11 cellular contexts compared by ENCODE assay signal in genomic region chr17:4854181-4854681, GRCh38. TPM values are rescaled to one million over a fixed set of nuclear protein-coding genes. Genes with fewer than 3 reads are reported as not detected.
A peak's percentile ranks its signal among the peaks of the same experiment; 100 is the strongest.
DNase-seq lines count a peak whose midpoint lies in the region; ATAC-seq and TF ChIP-seq lines count a peak whose summit lies in the region.
"Had no signal": no experiment of that assay in that cellular context is flagged by ENCODE, and none has a peak within 500 bp of the region (broad histone marks: within the 10 kb centered on the region; RNA-seq: fewer than 3 reads in every experiment).

No MANE protein-coding gene starts in this region.

- WGBS in prostate gland, result 62% methylated on average over 3 of the region's 3 CpGs

- H3K9me3 ChIP-seq in prostate gland, result no peaks in the 10 kb centered on the region

- H3K27me3 ChIP-seq in prostate gland (replicated peaks; ENCODE audit: insufficient read depth), result no peaks in the 10 kb centered on the region

- ATAC-seq in esophagus mucosa (peak; percentile 79), GM21515 (IDR thresholded peaks at IDR 0.05; ENCODE audit: unreplicated experiment) (no peak), HG03520 (IDR thresholded peaks at IDR 0.05; ENCODE audit: unreplicated experiment) (no peak)

- H3K4me1 ChIP-seq in prostate gland (replicated peaks), result peaks cover 9% of the 10 kb centered on the region

- H3K4me3 ChIP-seq in prostate gland, result no peak overlapping the region
- H3K4me3 ChIP-seq: lung had no signal

- TF ChIP-seq CTCF in prostate gland (IDR thresholded peaks at IDR 0.05) (no peak), GM13977 (IDR thresholded peaks at IDR 0.05; ENCODE audit: extremely low read depth, insufficient read depth, missing control alignments) (no peak)

- in situ Hi-C loops in GM13977 (cut with MboI; ENCODE audit: low pct_unique_long_range_greater_than_20kb, low sequenced_read_pairs, unreplicated experiment), result no loop called here

- peak; percentile 33 for DNase-seq in NCI-H345 (lab: John Stamatoyannopoulos, UW)
- DNase-seq in NCI-H345 treated with DMSO at 0.1 percent for 48 hours (lab: John Stamatoyannopoulos, UW; ENCODE audit: unreplicated experiment), result no peak
- peak; percentile 76 to 90 for DNase-seq in NCI-H524 (lab: John Stamatoyannopoulos, UW)
- peak; percentile 83 for DNase-seq in prostate gland (ENCODE audit: low spot score)
- DNase-seq in GM13977 (ENCODE audit: low spot score), result no peak
- DNase-seq: activated B cell treated with CpG ODN at 0.5 μM for 24 hours; activated naive CD8-positive, alpha-beta T cell treated with anti-CD3 and anti-CD28 coated beads, Interleukin-2, amount 10 ng/mL, durations not matched to agents 7 days and 5 days had no signal

- TF ChIP-seq POLR2A in prostate gland (IDR thresholded peaks at IDR 0.05), result no peak

- no peaks in the 10 kb centered on the region for H3K36me3 ChIP-seq in prostate gland

- intact Hi-C loops in prostate gland (cut with DNase I), result no loop called here

- H3K27ac ChIP-seq in prostate gland, result peak overlapping the region; percentile 57 to 72

RNA-seq across cellular contexts. Expression of gene MINK1, which starts 21.1 kb away (rescaled TPM):
- total RNA-seq in esophagus mucosa, result 124 TPM
- total RNA-seq in prostate gland, result 100 to 1,000 TPM in 1 of 2 donors, 10 to 100 TPM in 1; 53.0 to 136 TPM

RNA-seq across cellular contexts. Expression of gene C17orf107, which starts 45.1 kb away (rescaled TPM):
- total RNA-seq in esophagus mucosa, result 1.3 TPM
- total RNA-seq in prostate gland, result 10 to 100 TPM in 1 of 2 donors, 1 to 10 TPM in 1; 2.4 to 15.4 TPM

RNA-seq across cellular contexts. Expression of gene PLD2, which starts 47.3 kb away (rescaled TPM):
- 117 TPM for total RNA-seq in esophagus mucosa
- total RNA-seq in prostate gland, result 10 to 100 TPM; 25.7 to 29.5 TPM

RNA-seq across cellular contexts. Expression of gene CHRNE, which starts 48.7 kb away (rescaled TPM):
- total RNA-seq in esophagus mucosa (0.32 TPM), prostate gland (1 to 10 TPM in 1 of 2 donors, under 1 TPM in 1; 0.64 to 1.0 TPM)

Comparison
In these comparisons a context has a peak if more than half of its experiments do, and no peak if none do; other contexts are left out.
1. DNase-seq: peak in NCI-H345 (single experiment), NCI-H524 (2 of 2) and prostate gland (single experiment); none in NCI-H345 treated with DMSO at 0.1 percent for 48 hours (single experiment) and GM13977 (single experiment).